ENCODE assay signal across 20 cellular contexts in the genomic region with DNA sequence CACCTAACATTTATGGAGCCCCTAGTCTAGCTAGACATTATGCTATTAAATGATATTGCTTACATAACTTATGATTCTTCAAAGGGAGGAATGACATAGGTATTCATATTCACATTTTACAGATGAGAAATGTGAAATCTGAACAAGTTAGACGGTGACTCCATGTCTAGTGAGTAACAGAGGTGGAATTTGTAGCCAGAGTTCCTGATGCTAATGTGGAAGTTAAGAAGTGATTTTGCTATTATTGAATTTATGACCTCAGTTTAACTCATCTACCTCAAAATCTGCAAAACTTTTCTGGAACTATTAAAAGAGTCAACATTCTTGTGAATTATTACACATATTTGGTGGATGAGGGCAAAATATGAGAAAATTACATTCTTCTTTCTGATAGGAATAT.
DNase-seq lines count a peak whose midpoint lies in the region; TF ChIP-seq lines count a peak whose summit lies in the region.
"Had no signal": no experiment of that assay in that cellular context is flagged by ENCODE, and none has a peak within 500 bp of the region (broad histone marks: within the 10 kb centered on the region; RNA-seq: fewer than 3 reads in every experiment).

No MANE protein-coding gene starts in this region.

- 20% methylated on average over 1 of the region's 1 CpG for WGBS in SK-N-SH (ENCODE audit: low lambda C conversion rate)

- H3K79me2 ChIP-seq in SK-N-SH (ENCODE audit: insufficient read depth), result no peaks in the 10 kb centered on the region
- H3K79me2 ChIP-seq: parathyroid adenoma had no signal

- H3F3A ChIP-seq in SK-N-SH (replicated peaks; ENCODE audit: insufficient read depth), result peaks cover 11% of the 10 kb centered on the region

- POLR2A ChIA-PET in SK-N-SH (lab: Yijun Ruan, JAX), result no interaction called here

- no peaks in the 10 kb centered on the region for H3K27me3 ChIP-seq in SK-N-SH (ENCODE audit: insufficient read depth)
- H3K27me3 ChIP-seq: gastrocnemius medialis, right lobe of liver had no signal

- no peak overlapping the region for H3K4me3 ChIP-seq in SK-N-SH (ENCODE audit: low read depth in 2 of 2, low read length in 1 of 2)
- H3K4me3 ChIP-seq: gastrocnemius medialis, right lobe of liver had no signal

- TF ChIP-seq EP300 in SK-N-SH (IDR thresholded peaks at IDR 0.05; ENCODE audit: borderline replicate concordance in 1 of 2, low read depth in 1 of 2, low read length in 1 of 2), result peak in 1 of 2 experiments; percentile 88; a peak in 2 of 4 replicates

- H2AFZ ChIP-seq in SK-N-SH (ENCODE audit: low read depth), result no peak overlapping the region
- H2AFZ ChIP-seq: parathyroid adenoma had no signal

- no peak overlapping the region for H3K9ac ChIP-seq in SK-N-SH
- H3K9ac ChIP-seq: parathyroid adenoma had no signal

- DNase-seq in GM04503 (ENCODE audit: low read depth), result peak; percentile 47
- no peak for DNase-seq in SK-N-SH
- DNase-seq in fibroblast of peridontal ligament (ENCODE audit: extremely low read depth), result peak; percentile 5
- DNase-seq in superior temporal gyrus (ENCODE audit: extremely low spot score), result peak; percentile 29
- no peak for DNase-seq in NCI-H1694 treated with DMSO at 0.1 percent for 48 hours (lab: John Stamatoyannopoulos, UW)
- DNase-seq in NCI-H748 (lab: John Stamatoyannopoulos, UW; ENCODE audit: unreplicated experiment), result no peak
- DNase-seq in SKM-1 (lab: John Stamatoyannopoulos, UW; ENCODE audit: unreplicated experiment), result no peak
- DNase-seq: activated naive CD4-positive, alpha-beta T cell; activated T-cell treated with anti-CD3 and anti-CD28 coated beads, Interleukin-2, amount 50 U/mL, for 24 hours; amniotic stem cell; CD8-positive, alpha-beta memory T cell; cerebellar nuclear complex; erythroblast; gastrocnemius medialis; KBM-7; mesenchymal stem cell; NCI-H146; NCI-H2171 treated with DMSO at 0.1 percent for 48 hours; right lobe of liver had no signal

- no peak for TF ChIP-seq RAD21 in SK-N-SH (IDR thresholded peaks at IDR 0.05; ENCODE audit: low read length)

- TF ChIP-seq CTCF in SK-N-SH (IDR thresholded peaks at IDR 0.05), result no peak

- no peaks in the 10 kb centered on the region for H3K9me3 ChIP-seq in SK-N-SH
- H3K9me3 ChIP-seq: gastrocnemius medialis, right lobe of liver had no signal

- CTCF ChIA-PET in SK-N-SH (lab: Yijun Ruan, JAX), result no interaction called here

- H3K36me3 ChIP-seq in SK-N-SH (replicated peaks in 1 of 2; ENCODE audit: control insufficient read depth in 1 of 2, insufficient read depth in 2 of 2, low read length in 1 of 2), result no peaks in the 10 kb centered on the region
- H3K36me3 ChIP-seq: gastrocnemius medialis, right lobe of liver had no signal

- peak overlapping the region; percentile 34 to 44; a peak in 2 of 4 replicates for H3K27ac ChIP-seq in SK-N-SH (ENCODE audit: low read depth in 2 of 2, low read length in 1 of 2)
- H3K27ac ChIP-seq: gastrocnemius medialis, parathyroid adenoma, right lobe of liver had no signal

- H3K4me2 ChIP-seq in SK-N-SH, result no peak overlapping the region

- peaks cover 0 to 29% of the 10 kb centered on the region in 2 experiments; a peak in 3 of 4 replicates for H3K4me1 ChIP-seq in SK-N-SH (ENCODE audit: control insufficient read depth in 1 of 2, insufficient read depth in 2 of 2, low read depth in 1 of 2, low read length in 1 of 2)
- H3K4me1 ChIP-seq: parathyroid adenoma, right lobe of liver had no signal

- no peaks in the 10 kb centered on the region for H4K20me1 ChIP-seq in SK-N-SH (ENCODE audit: insufficient read depth)

- no peaks in the 10 kb centered on the region for H3K9me2 ChIP-seq in SK-N-SH

TF ChIP-seq in SK-N-SH, 30 proteins besides CTCF, POLR2A, EP300 and RAD21:
- no peak for TF ChIP-seq TAF1 (IDR thresholded peaks at IDR 0.05; ENCODE audit: borderline replicate concordance, low read depth, low read length)
- peak; percentile 81; the same call in 1 of the 2 replicates for TF ChIP-seq MEF2A (IDR thresholded peaks at IDR 0.05; ENCODE audit: borderline replicate concordance, low read depth)
- TF ChIP-seq, protein P1, sequence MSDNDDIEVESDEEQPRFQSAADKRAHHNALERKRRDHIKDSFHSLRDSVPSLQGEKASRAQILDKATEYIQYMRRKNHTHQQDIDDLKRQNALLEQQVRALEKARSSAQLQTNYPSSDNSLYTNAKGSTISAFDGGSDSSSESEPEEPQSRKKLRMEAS (IDR thresholded peaks at IDR 0.05; ENCODE audit: low read depth), result no peak
- peak; percentile 60; the same call in 1 of the 2 replicates for TF ChIP-seq RXRA (IDR thresholded peaks at IDR 0.05; ENCODE audit: borderline replicate concordance, low read depth)
- TF ChIP-seq NFIC (IDR thresholded peaks at IDR 0.05; ENCODE audit: borderline replicate concordance), result peak; percentile 34; the same call in 1 of the 2 replicates
- no peak for TF ChIP-seq ELF1 (IDR thresholded peaks at IDR 0.05)
- TF ChIP-seq CHD2 (IDR thresholded peaks at IDR 0.05; ENCODE audit: low read length, partially characterized antibody), result no peak
- peak; percentile 66 for TF ChIP-seq TEAD4 (IDR thresholded peaks at IDR 0.05; ENCODE audit: borderline replicate concordance, insufficient read depth)
- TF ChIP-seq, protein P2, sequence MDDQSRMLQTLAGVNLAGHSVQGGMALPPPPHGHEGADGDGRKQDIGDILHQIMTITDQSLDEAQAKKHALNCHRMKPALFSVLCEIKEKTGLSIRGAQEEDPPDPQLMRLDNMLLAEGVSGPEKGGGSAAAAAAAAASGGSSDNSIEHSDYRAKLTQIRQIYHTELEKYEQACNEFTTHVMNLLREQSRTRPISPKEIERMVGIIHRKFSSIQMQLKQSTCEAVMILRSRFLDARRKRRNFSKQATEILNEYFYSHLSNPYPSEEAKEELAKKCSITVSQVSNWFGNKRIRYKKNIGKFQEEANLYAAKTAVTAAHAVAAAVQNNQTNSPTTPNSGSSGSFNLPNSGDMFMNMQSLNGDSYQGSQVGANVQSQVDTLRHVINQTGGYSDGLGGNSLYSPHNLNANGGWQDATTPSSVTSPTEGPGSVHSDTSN (IDR thresholded peaks at IDR 0.05), result peak; percentile 93
- TF ChIP-seq SMC3 (IDR thresholded peaks at IDR 0.05; ENCODE audit: low read depth, low read length), result no peak
- peak; percentile 85 for TF ChIP-seq JUND (IDR thresholded peaks at IDR 0.05)
- TF ChIP-seq TCF12 (IDR thresholded peaks at IDR 0.05), result peak; percentile 77
- peak; percentile 76 for TF ChIP-seq FOSL2 (IDR thresholded peaks at IDR 0.05; ENCODE audit: borderline replicate concordance, low read depth)
- no peak for TF ChIP-seq YY1 (IDR thresholded peaks at IDR 0.05; ENCODE audit: low read depth)
- TF ChIP-seq, protein P3, sequence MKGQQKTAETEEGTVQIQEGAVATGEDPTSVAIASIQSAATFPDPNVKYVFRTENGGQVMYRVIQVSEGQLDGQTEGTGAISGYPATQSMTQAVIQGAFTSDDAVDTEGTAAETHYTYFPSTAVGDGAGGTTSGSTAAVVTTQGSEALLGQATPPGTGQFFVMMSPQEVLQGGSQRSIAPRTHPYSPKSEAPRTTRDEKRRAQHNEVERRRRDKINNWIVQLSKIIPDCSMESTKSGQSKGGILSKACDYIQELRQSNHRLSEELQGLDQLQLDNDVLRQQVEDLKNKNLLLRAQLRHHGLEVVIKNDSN (IDR thresholded peaks at IDR 0.05; ENCODE audit: borderline replicate concordance, low read depth), result no peak
- no peak for TF ChIP-seq FOXM1 (IDR thresholded peaks at IDR 0.05; ENCODE audit: low read depth)

Comparison
In these comparisons a context has a peak if more than half of its experiments do, and no peak if none do; other contexts are left out.
1. DNase-seq: peak in GM04503 (single experiment), fibroblast of peridontal ligament (single experiment) and superior temporal gyrus (single experiment); none in SK-N-SH (single experiment), NCI-H1694 treated with DMSO at 0.1 percent for 48 hours (single experiment), NCI-H748 (single experiment) and SKM-1 (single experiment).